Comparison of ENCODE assay signal across 24 cellular contexts in the genomic region with DNA sequence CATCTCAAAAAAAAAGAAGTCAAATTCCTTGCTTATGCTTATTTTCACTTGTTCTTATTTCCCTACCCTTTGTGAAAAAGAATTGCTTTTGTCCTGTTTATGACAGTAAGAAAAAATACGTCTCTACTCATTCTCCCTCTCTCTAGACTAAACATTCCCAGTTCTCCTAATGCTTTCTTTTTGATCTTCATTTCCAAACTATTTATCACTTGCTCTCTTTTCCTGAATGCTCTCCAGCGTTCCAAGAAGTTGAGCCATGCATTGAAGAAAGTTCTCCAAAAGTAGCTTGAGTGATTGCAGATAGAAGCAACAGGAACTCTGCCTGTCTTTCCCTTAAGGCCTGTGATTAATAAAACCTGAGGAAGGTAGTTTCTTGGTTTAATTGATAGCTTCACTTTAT. TPM values are rescaled to one million over a fixed set of nuclear protein-coding genes. Genes with fewer than 3 reads are reported as not detected.
DNase-seq lines count a peak whose midpoint lies in the region; ATAC-seq, FAIRE-seq and TF ChIP-seq lines count a peak whose summit lies in the region.
"Had no signal": no experiment of that assay in that cellular context is flagged by ENCODE, and none has a peak within 500 bp of the region (broad histone marks: within the 10 kb centered on the region; RNA-seq: fewer than 3 reads in every experiment).

No MANE protein-coding gene starts in this region.

- H3K4me1 ChIP-seq in astrocyte (ENCODE audit: insufficient read depth, low read length) (no peaks in the 10 kb centered on the region), lower lobe of right lung (no peaks in the 10 kb centered on the region), psoas muscle (no peaks in the 10 kb centered on the region)
- H3K4me1 ChIP-seq: BLaER1, Caco-2 had no signal

- H3K27ac ChIP-seq in astrocyte (ENCODE audit: low read depth, low read length) (no peak overlapping the region), lower lobe of right lung (peak overlapping the region; percentile 33), psoas muscle (no peak overlapping the region)
- H3K27ac ChIP-seq: BLaER1, C4-2B had no signal

- intact Hi-C loops in lower lobe of right lung (cut with DNase I) = no loop called here
- intact Hi-C loops in psoas muscle (cut with DNase I) = no loop called here

- no peaks in the 10 kb centered on the region for H3K27me3 ChIP-seq in astrocyte (ENCODE audit: insufficient read depth, low read length)
- no peaks in the 10 kb centered on the region for H3K27me3 ChIP-seq in lower lobe of right lung (ENCODE audit: low read depth)
- H3K27me3 ChIP-seq in psoas muscle (ENCODE audit: insufficient read depth in 3 of 3, low read length in 2 of 3) = no peaks in the 10 kb centered on the region
- H3K27me3 ChIP-seq: BLaER1 had no signal

- H3K9me3 Mint-ChIP-seq in astrocyte (ENCODE audit: unreplicated experiment) = no peaks in the 10 kb centered on the region
- H3K9me3 Mint-ChIP-seq: CD4-positive, CD25-positive, alpha-beta regulatory T cell; CD8-positive, alpha-beta T cell; HFFc6 had no signal

- DNase-seq in EH (ENCODE audit: low read depth) = peak; percentile 24
- no peak for DNase-seq in GM19239 (ENCODE audit: insufficient read length, low spot score)
- DNase-seq in astrocyte (ENCODE audit: low read depth) = peak; percentile 61
- no peak for DNase-seq in lower lobe of right lung
- DNase-seq in NCI-H2171 (lab: John Stamatoyannopoulos, UW) = no peak
- DNase-seq in psoas muscle = no peak
- DNase-seq in stimulated activated CD4-positive, alpha-beta T cell treated with anti-CD3 and anti-CD28 coated beads, Interleukin-15, amount 100 ng/mL, for 24 hours = no peak
- DNase-seq: Caco-2; CD4-positive, CD25-positive, alpha-beta regulatory T cell; CD8-positive, alpha-beta T cell; DMS153; DND-41; EL; GDM1; GOT3; HFFc6 had no signal

- H3K4me3 ChIP-seq in astrocyte (ENCODE audit: insufficient read depth, low read depth, low read length) = no peak overlapping the region
- H3K4me3 ChIP-seq in lower lobe of right lung = no peak overlapping the region
- no peak overlapping the region for H3K4me3 ChIP-seq in psoas muscle
- H3K4me3 ChIP-seq: BLaER1, HAP-1 had no signal

- H3K9ac ChIP-seq in astrocyte (ENCODE audit: low read length) = no peak overlapping the region
- H3K9ac ChIP-seq: BLaER1 had no signal

- H3K79me2 ChIP-seq in astrocyte (ENCODE audit: insufficient read depth, low read length) = no peaks in the 10 kb centered on the region

- peaks cover 9% of the 10 kb centered on the region for H3K4me1 Mint-ChIP-seq in astrocyte (ENCODE audit: low read depth, unreplicated experiment)
- H3K4me1 Mint-ChIP-seq: B cell; CD4-positive, CD25-positive, alpha-beta regulatory T cell had no signal

- no peak overlapping the region for H3K4me2 ChIP-seq in astrocyte (ENCODE audit: low read length)
- H3K4me2 ChIP-seq: BLaER1 had no signal

- FAIRE-seq in GM19239 (lab: Jason Lieb, UNC) = peak; percentile 26
- FAIRE-seq in astrocyte (lab: Jason Lieb, UNC) = no peak
- FAIRE-seq: GM12891, GM18507, H54 had no signal

- no peak overlapping the region for H3K4me3 Mint-ChIP-seq in astrocyte (ENCODE audit: unreplicated experiment)
- H3K4me3 Mint-ChIP-seq: B cell; CD4-positive, CD25-positive, alpha-beta regulatory T cell; CD8-positive, alpha-beta T cell; HFFc6 had no signal

- no peak overlapping the region for H2AFZ ChIP-seq in astrocyte (ENCODE audit: low read depth, low read length)

- no peaks in the 10 kb centered on the region for H4K20me1 ChIP-seq in astrocyte (ENCODE audit: insufficient read depth, low read length)
- H4K20me1 ChIP-seq: BLaER1 had no signal

- ATAC-seq in lower lobe of right lung = no peak
- ATAC-seq in psoas muscle = no peak
- no peak for ATAC-seq in HG03175 (IDR thresholded peaks at IDR 0.05; ENCODE audit: unreplicated experiment)
- ATAC-seq: CD8-positive, alpha-beta T cell had no signal

- H3K9me3 ChIP-seq in astrocyte (ENCODE audit: insufficient read depth, low read depth, low read length) (no peaks in the 10 kb centered on the region), lower lobe of right lung (no peaks in the 10 kb centered on the region), psoas muscle (no peaks in the 10 kb centered on the region)
- H3K9me3 ChIP-seq: BLaER1, Caco-2, HAP-1 had no signal

- TF ChIP-seq CTCF in astrocyte (IDR thresholded peaks at IDR 0.05; ENCODE audit: insufficient read depth, low read depth, low read length) (no peak), lower lobe of right lung (IDR thresholded peaks at IDR 0.05) (no peak), psoas muscle (IDR thresholded peaks at IDR 0.05) (no peak)

- 87 to 94% (median 94%) methylated on average over 2 of the region's 2 CpGs for WGBS in psoas muscle, 3 donors

- no peaks in the 10 kb centered on the region for H3K27me3 Mint-ChIP-seq in astrocyte (ENCODE audit: low read depth, unreplicated experiment)
- H3K27me3 Mint-ChIP-seq: B cell; CD4-positive, CD25-positive, alpha-beta regulatory T cell had no signal

- H3K36me3 ChIP-seq in astrocyte (ENCODE audit: insufficient read depth, low read length) (no peaks in the 10 kb centered on the region), lower lobe of right lung (no peaks in the 10 kb centered on the region), psoas muscle (ENCODE audit: insufficient read depth in 1 of 2, low read depth in 1 of 2) (no peaks in the 10 kb centered on the region)
- H3K36me3 ChIP-seq: BLaER1, HAP-1 had no signal

- H3K36me3 Mint-ChIP-seq in astrocyte (ENCODE audit: low read depth, unreplicated experiment) = no peaks in the 10 kb centered on the region
- H3K36me3 Mint-ChIP-seq: CD4-positive, CD25-positive, alpha-beta regulatory T cell; CD8-positive, alpha-beta T cell had no signal

- H3K27ac Mint-ChIP-seq in astrocyte (ENCODE audit: unreplicated experiment) = no peak overlapping the region
- H3K27ac Mint-ChIP-seq: B cell; CD4-positive, CD25-positive, alpha-beta regulatory T cell; CD8-positive, alpha-beta T cell; HFFc6 had no signal

RNA-seq across cellular contexts. Expression of a gene that starts 53.1 kb away (rescaled TPM):
- total RNA-seq in astrocyte (1.5 and 2.5 TPM in 2 replicates), lower lobe of right lung (12.4 TPM), psoas muscle (10 to 100 TPM in 2 of 4 donors, 1 to 10 TPM in 2; 7.4 to 20.0 (median 10.0) TPM)
- polyA plus RNA-seq in psoas muscle = 1 to 10 TPM; 2.7 to 7.4 (median 3.2) TPM

Comparison
In these comparisons a context has a peak if more than half of its experiments do, and no peak if none do; other contexts are left out.
1. DNase-seq: peak in EH (single experiment) and astrocyte (single experiment); none in GM19239 (single experiment), lower lobe of right lung (single experiment), NCI-H2171 (single experiment), psoas muscle (0 of 2) and stimulated activated CD4-positive, alpha-beta T cell treated with anti-CD3 and anti-CD28 coated beads, Interleukin-15, amount 100 ng/mL, for 24 hours (single experiment).